ENCODE assay signal across 13 cellular contexts in genomic region chr14:60757617-60758016, GRCh38. TPM values are rescaled to one million over a fixed set of nuclear protein-coding genes. Genes with fewer than 3 reads are reported as not detected.
DNase-seq lines count a peak whose midpoint lies in the region; ATAC-seq and TF ChIP-seq lines count a peak whose summit lies in the region.
"Had no signal": no experiment of that assay in that cellular context is flagged by ENCODE, and none has a peak within 500 bp of the region (broad histone marks: within the 10 kb centered on the region; RNA-seq: fewer than 3 reads in every experiment).

No MANE protein-coding gene starts in this region.

- H3K9me3 ChIP-seq in transverse colon = no peaks in the 10 kb centered on the region
- H3K9me3 ChIP-seq: Caco-2, neutrophil had no signal

- H3K4me1 ChIP-seq in foreskin keratinocyte (peaks cover 52% of the 10 kb centered on the region), transverse colon (peaks cover 0 to 21% (median 0%) of the 10 kb centered on the region in 4 donors)
- H3K4me1 ChIP-seq: Caco-2 had no signal

- TF ChIP-seq CTCF in HFFc6 (IDR thresholded peaks at IDR 0.05) (no peak), foreskin keratinocyte (conservative IDR thresholded peaks at IDR 0.05) (no peak), lower leg skin (IDR thresholded peaks at IDR 0.05) (no peak), transverse colon (IDR thresholded peaks at IDR 0.05) (no peak), type B pancreatic cell (conservative IDR thresholded peaks at IDR 0.05) (no peak)

- peak; percentile 74 for ATAC-seq in SK-N-SH treated with all-trans-retinoic acid at 6 μM for 48 hours
- ATAC-seq in foreskin keratinocyte = peak; percentile 69

- peak overlapping the region; percentile 78 for H3K27ac Mint-ChIP-seq in HFFc6
- H3K27ac Mint-ChIP-seq in type B pancreatic cell = no peak overlapping the region
- H3K27ac Mint-ChIP-seq: activated naive CD8-positive, alpha-beta T cell treated with anti-CD3 and anti-CD28 coated beads for 36 hours had no signal

- intact Hi-C loops in lower leg skin (cut with DNase I; ENCODE audit: low total_unique reads) (no loop called here), transverse colon (cut with DNase I; ENCODE audit: low total_unique reads) (no loop called here)

- H3K4me3 ChIP-seq in lower leg skin (ENCODE audit: low read depth, poor library complexity, severe bottlenecking) (no peak overlapping the region), transverse colon (no peak overlapping the region)

- H3K27ac ChIP-seq in foreskin keratinocyte (peak overlapping the region; percentile 45), transverse colon (no peak overlapping the region)
- H3K27ac ChIP-seq: neutrophil had no signal

- no peak for TF ChIP-seq POLR2A in lower leg skin (IDR thresholded peaks at IDR 0.05)
- TF ChIP-seq POLR2A in transverse colon (IDR thresholded peaks at IDR 0.05) = no peak

- TF ChIP-seq EP300 in transverse colon (IDR thresholded peaks at IDR 0.05; ENCODE audit: low read depth) = no peak

- H3K4me3 Mint-ChIP-seq in HFFc6 (peak overlapping the region; percentile 78), type B pancreatic cell (no peak overlapping the region)
- H3K4me3 Mint-ChIP-seq: activated naive CD8-positive, alpha-beta T cell treated with anti-CD3 and anti-CD28 coated beads for 36 hours had no signal

- in situ Hi-C loops in transverse colon (cut with MboI; ENCODE audit: low pct_ligation_motif_present in 1 of 4, low pct_unique_long_range_greater_than_20kb in 1 of 4, low sequenced_read_pairs in 3 of 4) = no loop called here

- H3K36me3 Mint-ChIP-seq in HFFc6 (ENCODE audit: low read depth) = peaks cover 14% of the 10 kb centered on the region; the same call in 1 of the 2 replicates
- peaks cover 12% of the 10 kb centered on the region for H3K36me3 Mint-ChIP-seq in type B pancreatic cell

- H3K27me3 Mint-ChIP-seq in HFFc6 (ENCODE audit: insufficient read depth) (no peaks in the 10 kb centered on the region; the same call in 1 of the 2 replicates), type B pancreatic cell (no peaks in the 10 kb centered on the region)

- peak; percentile 20 for DNase-seq in AG20443 (ENCODE audit: low spot score)
- DNase-seq in HFFc6 = peak; percentile 76
- DNase-seq in foreskin keratinocyte = peak; percentile 63 to 83
- DNase-seq in lower leg skin (ENCODE audit: low spot score in 2 of 2) = no peak
- no peak for DNase-seq in transverse colon
- DNase-seq in putamen (ENCODE audit: low spot score) = no peak
- DNase-seq in type B pancreatic cell (ENCODE audit: extremely low spot score, unreplicated experiment) = no peak
- DNase-seq: activated CD4-positive, alpha-beta T cell treated with anti-CD3 and anti-CD28 coated beads, Interleukin-2, amount 50 U/mL, for 4 hours; activated naive CD8-positive, alpha-beta T cell treated with anti-CD3 and anti-CD28 coated beads for 36 hours; Caco-2; stimulated activated CD4-positive, alpha-beta T cell treated with anti-CD3 and anti-CD28 coated beads, Interleukin-2, amount 100 ng/mL, for 48 hours had no signal

- 35 to 46% methylated on average over 1 of the region's 1 CpG for WGBS in lower leg skin, 2 donors
- 80 to 82% methylated on average over 1 of the region's 1 CpG for WGBS in transverse colon (ENCODE audit: low coverage in 1 of 2), 2 donors

- no peaks in the 10 kb centered on the region for H3K36me3 ChIP-seq in transverse colon
- H3K36me3 ChIP-seq: neutrophil had no signal

- H3K4me1 Mint-ChIP-seq in HFFc6 (ENCODE audit: low read depth) = peaks cover 71% of the 10 kb centered on the region
- H3K4me1 Mint-ChIP-seq in type B pancreatic cell (ENCODE audit: unreplicated experiment) = peaks cover 52% of the 10 kb centered on the region

- H3K9me3 Mint-ChIP-seq in HFFc6 = no peaks in the 10 kb centered on the region
- H3K9me3 Mint-ChIP-seq in type B pancreatic cell = no peaks in the 10 kb centered on the region
- H3K9me3 Mint-ChIP-seq: activated naive CD8-positive, alpha-beta T cell treated with anti-CD3 and anti-CD28 coated beads for 36 hours had no signal

- H3K27me3 ChIP-seq in foreskin keratinocyte = no peaks in the 10 kb centered on the region
- no peaks in the 10 kb centered on the region for H3K27me3 ChIP-seq in transverse colon
- H3K27me3 ChIP-seq: neutrophil had no signal

TF ChIP-seq in SK-N-SH treated with all-trans-retinoic acid at 6 μM for 48 hours, 23 proteins besides CTCF, POLR2A, EP300 and RAD21:
- TF ChIP-seq PATZ1 (CRISPR knock-in tag; IDR thresholded peaks at IDR 0.05; ENCODE audit: borderline replicate concordance) (no peak), ZNF70 (CRISPR knock-in tag; IDR thresholded peaks at IDR 0.05) (no peak), CREB5 (CRISPR knock-in tag; IDR thresholded peaks at IDR 0.05; ENCODE audit: low read depth) (no peak), TSHZ2 (CRISPR knock-in tag; IDR thresholded peaks at IDR 0.05) (no peak)
TF ChIP-seq in SK-N-SH treated with all-trans-retinoic acid at 6 μM for 48 hours: peak in this region for 0.

RNA-seq across cellular contexts. Expression of gene MNAT1, which starts 23.1 kb away (rescaled TPM):
- 10 to 100 TPM; 55.8 to 69.4 (median 58.7) TPM for total RNA-seq in HFFc6 (2021; fragmentation: NEBNext Ultra II Directional; extraction: Animal tissue kit (Norgen Biotek cat#: 25700))
- 64.9 and 71.1 TPM in 2 replicates for total RNA-seq in foreskin keratinocyte
- polyA plus RNA-seq in foreskin keratinocyte = 53.2 and 64.0 TPM in 2 replicates
- total RNA-seq in lower leg skin = 10 to 100 TPM in 2 of 4 donors, 1 to 10 TPM in 2; 8.4 to 25.4 (median 16.7) TPM
- 10 to 100 TPM in 3 of 4 donors, 1 to 10 TPM in 1; 4.2 to 30.3 (median 17.8) TPM for total RNA-seq in transverse colon
- 24.9 and 32.7 TPM in 2 replicates for total RNA-seq in type B pancreatic cell (ENCODE audit: low replicate concordance)

RNA-seq across cellular contexts. Expression of gene SIX4, which starts 33.5 kb away (rescaled TPM):
- 10 to 100 TPM; 14.4 to 19.6 (median 17.0) TPM for total RNA-seq in HFFc6 (2021; fragmentation: NEBNext Ultra II Directional; extraction: Animal tissue kit (Norgen Biotek cat#: 25700))
- total RNA-seq in foreskin keratinocyte (10.8 and 12.0 TPM in 2 replicates), lower leg skin (under 1 TPM; 0.38 to 0.98 (median 0.60) TPM), transverse colon (under 1 TPM in 2 of 4 donors, not detected in 2; 0.32 to 0.55 TPM), type B pancreatic cell (ENCODE audit: low replicate concordance) (18.2 and 26.0 TPM in 2 replicates)
- 1.8 and 2.6 TPM in 2 replicates for polyA plus RNA-seq in foreskin keratinocyte

Comparison
In these comparisons a context has a peak if more than half of its experiments do, and no peak if none do; other contexts are left out.
1. DNase-seq: peak in AG20443 (single experiment), HFFc6 (single experiment) and foreskin keratinocyte (2 of 2); none in lower leg skin (0 of 2), transverse colon (single experiment), putamen (single experiment) and type B pancreatic cell (single experiment).